Comparison of ENCODE assay signal across 1 cellular context in genomic region chr5:140189253-140189652, GRCh38.
TF ChIP-seq lines count a peak whose summit lies in the region.

No MANE protein-coding gene starts in this region.

TF ChIP-seq in K562, 482 proteins besides CTCF, POLR2A, EP300 and RAD21 (continued from another document):
- peak; percentile 25; the same call in 1 of the 2 replicates for TF ChIP-seq TFE3 (CRISPR knock-in tag; IDR thresholded peaks at IDR 0.05)
- no peak for TF ChIP-seq TGIF2 (CRISPR knock-in tag; IDR thresholded peaks at IDR 0.05)
- 0 out of 2 replicates have a peak, but pooled peaks have one; percentile 7 for TF ChIP-seq ZNF175 (CRISPR knock-in tag; IDR thresholded peaks at IDR 0.05; ENCODE audit: low read depth)
- TF ChIP-seq ETS1 (conservative IDR thresholded peaks at IDR 0.05; ENCODE audit: control insufficient read depth, low read depth, low read length), result no peak
- TF ChIP-seq SMARCB1 (IDR thresholded peaks at IDR 0.05; ENCODE audit: insufficient read length, low read depth), result no peak
- TF ChIP-seq HDAC8 (tag; IDR thresholded peaks at IDR 0.05), result 0 out of 2 replicates have a peak, but pooled peaks have one; percentile 28
- no peak for TF ChIP-seq ZNF507 (tag; conservative IDR thresholded peaks at IDR 0.05)
- peak; percentile 94 for TF ChIP-seq ZNF766 (CRISPR knock-in tag; conservative IDR thresholded peaks at IDR 0.05)
- no peak for TF ChIP-seq DACH1 (IDR thresholded peaks at IDR 0.05; ENCODE audit: partially characterized antibody)
TF ChIP-seq in K562: peak in this region for 5.
